ENCODE assay signal across 28 cellular contexts in the genomic region with DNA sequence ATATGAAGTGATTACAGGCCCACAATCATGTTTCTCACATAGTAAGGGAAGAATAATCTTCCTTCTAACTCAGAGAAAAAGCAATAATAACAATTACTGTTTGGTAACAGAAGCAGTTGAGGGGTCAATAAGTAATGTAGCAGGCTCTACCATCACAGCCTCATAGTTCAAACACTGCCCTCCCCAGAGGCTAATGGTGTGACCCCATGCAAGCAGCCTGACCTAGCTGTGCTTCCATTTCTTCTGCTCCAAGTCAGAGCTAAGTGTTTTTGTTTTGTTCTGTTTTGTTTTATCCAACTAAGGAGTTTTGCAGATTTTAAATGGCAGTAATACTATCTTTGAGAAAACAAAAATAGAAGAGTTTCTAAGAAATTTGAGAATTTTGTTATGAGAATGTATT. TPM values are rescaled to one million over a fixed set of nuclear protein-coding genes. Genes with fewer than 3 reads are reported as not detected.
"Had no signal": no experiment of that assay in that cellular context is flagged by ENCODE, and none has a peak within 500 bp of the region (broad histone marks: within the 10 kb centered on the region; RNA-seq: fewer than 3 reads in every experiment).

No MANE protein-coding gene starts in this region.

- H3K27ac ChIP-seq: gastroesophageal sphincter, pancreas, prostate gland, suprapubic skin, tibial artery had no signal

- FAIRE-seq: pancreas had no signal

- H3K9me3 Mint-ChIP-seq: activated CD4-positive, alpha-beta memory T cell treated with anti-CD3 and anti-CD28 coated beads for 36 hours; activated naive CD4-positive, alpha-beta T cell treated with anti-CD3 and anti-CD28 coated beads, Interleukin-2, amount 10 ng/mL, durations not matched to agents 7 days and 5 days; activated naive CD8-positive, alpha-beta T cell treated with anti-CD3 and anti-CD28 coated beads, Interleukin-2, amount 10 ng/mL, durations not matched to agents 7 days and 5 days had no signal

- H3K9me3 ChIP-seq: gastroesophageal sphincter, mucosa of descending colon, pancreas, prostate gland, suprapubic skin, tibial artery had no signal

- H3K27ac Mint-ChIP-seq: activated CD4-positive, alpha-beta memory T cell treated with anti-CD3 and anti-CD28 coated beads for 36 hours; activated naive CD4-positive, alpha-beta T cell treated with anti-CD3 and anti-CD28 coated beads, Interleukin-2, amount 10 ng/mL, durations not matched to agents 7 days and 5 days; activated naive CD8-positive, alpha-beta T cell treated with anti-CD3 and anti-CD28 coated beads, Interleukin-2, amount 10 ng/mL, durations not matched to agents 7 days and 5 days; natural killer cell treated with Interleukin-12 subunit alpha and Interleukin-12 subunit beta and Interleukin-15 and Interleukin-18, amount 100 ng/mL, for 72 hours; stimulated activated naive B cell treated with anti-CD40 and anti-IgM and Interleukin-4, amounts not matched to agents 10 μg/mL and 1 μg/mL and 100 μg/mL, for 72 hours had no signal

- H3K36me3 ChIP-seq: gastroesophageal sphincter, pancreas, prostate gland, suprapubic skin, tibial artery had no signal

- H3K4me1 Mint-ChIP-seq: activated naive CD4-positive, alpha-beta T cell treated with anti-CD3 and anti-CD28 coated beads, Interleukin-2, amount 10 ng/mL, durations not matched to agents 7 days and 5 days; activated naive CD8-positive, alpha-beta T cell treated with anti-CD3 and anti-CD28 coated beads, Interleukin-2, amount 10 ng/mL, durations not matched to agents 7 days and 5 days; stimulated activated naive B cell treated with anti-CD40 and anti-IgM and Interleukin-4, amounts not matched to agents 10 μg/mL and 1 μg/mL and 100 μg/mL, for 72 hours had no signal

- ATAC-seq: gastroesophageal sphincter; left lobe of liver; mucosa of descending colon; natural killer cell treated with Interleukin-12 subunit alpha and Interleukin-12 subunit beta and Interleukin-15 and Interleukin-18, amount 100 ng/mL, for 72 hours; pancreas; stimulated activated naive B cell treated with anti-CD40 and anti-IgM and Interleukin-4, amounts not matched to agents 10 μg/mL and 1 μg/mL and 100 μg/mL, for 72 hours had no signal

- H3K4me3 ChIP-seq: gastroesophageal sphincter, lung, mucosa of descending colon, pancreas, prostate gland, suprapubic skin, tibial artery had no signal

- H3K4me1 ChIP-seq: gastroesophageal sphincter, pancreas, prostate gland, suprapubic skin had no signal

- H3K4me3 Mint-ChIP-seq: activated CD4-positive, alpha-beta memory T cell treated with anti-CD3 and anti-CD28 coated beads for 36 hours; activated naive CD4-positive, alpha-beta T cell treated with anti-CD3 and anti-CD28 coated beads, Interleukin-2, amount 10 ng/mL, durations not matched to agents 7 days and 5 days; activated naive CD8-positive, alpha-beta T cell treated with anti-CD3 and anti-CD28 coated beads, Interleukin-2, amount 10 ng/mL, durations not matched to agents 7 days and 5 days; natural killer cell treated with Interleukin-12 subunit alpha and Interleukin-12 subunit beta and Interleukin-15 and Interleukin-18, amount 100 ng/mL, for 72 hours; stimulated activated naive B cell treated with anti-CD40 and anti-IgM and Interleukin-4, amounts not matched to agents 10 μg/mL and 1 μg/mL and 100 μg/mL, for 72 hours had no signal

- H3K27me3 Mint-ChIP-seq: activated CD4-positive, alpha-beta memory T cell treated with anti-CD3 and anti-CD28 coated beads for 36 hours; activated naive CD4-positive, alpha-beta T cell treated with anti-CD3 and anti-CD28 coated beads, Interleukin-2, amount 10 ng/mL, durations not matched to agents 7 days and 5 days; activated naive CD8-positive, alpha-beta T cell treated with anti-CD3 and anti-CD28 coated beads, Interleukin-2, amount 10 ng/mL, durations not matched to agents 7 days and 5 days; natural killer cell treated with Interleukin-12 subunit alpha and Interleukin-12 subunit beta and Interleukin-15 and Interleukin-18, amount 100 ng/mL, for 72 hours; stimulated activated naive B cell treated with anti-CD40 and anti-IgM and Interleukin-4, amounts not matched to agents 10 μg/mL and 1 μg/mL and 100 μg/mL, for 72 hours had no signal

- H3K36me3 Mint-ChIP-seq: activated CD4-positive, alpha-beta memory T cell treated with anti-CD3 and anti-CD28 coated beads for 36 hours; activated naive CD4-positive, alpha-beta T cell treated with anti-CD3 and anti-CD28 coated beads, Interleukin-2, amount 10 ng/mL, durations not matched to agents 7 days and 5 days; activated naive CD8-positive, alpha-beta T cell treated with anti-CD3 and anti-CD28 coated beads, Interleukin-2, amount 10 ng/mL, durations not matched to agents 7 days and 5 days; natural killer cell treated with Interleukin-12 subunit alpha and Interleukin-12 subunit beta and Interleukin-15 and Interleukin-18, amount 100 ng/mL, for 72 hours; stimulated activated naive B cell treated with anti-CD40 and anti-IgM and Interleukin-4, amounts not matched to agents 10 μg/mL and 1 μg/mL and 100 μg/mL, for 72 hours had no signal

- H3K27me3 ChIP-seq: gastroesophageal sphincter, pancreas, suprapubic skin, tibial artery had no signal

- DNase-seq: activated CD4-positive, alpha-beta memory T cell treated with anti-CD3 and anti-CD28 coated beads for 36 hours; activated CD4-positive, alpha-beta T cell treated with anti-CD3 and anti-CD28 coated beads for 4 hours; activated CD8-positive, alpha-beta memory T cell treated with anti-CD3 and anti-CD28 coated beads, Interleukin-2, amount 50 U/mL, for 4 hours; activated gamma-delta T cell; activated naive CD4-positive, alpha-beta T cell treated with anti-CD3 and anti-CD28 coated beads, Interleukin-2, amount 10 ng/mL, durations not matched to agents 7 days and 5 days; activated naive CD8-positive, alpha-beta T cell treated with anti-CD3 and anti-CD28 coated beads, Interleukin-2, amount 10 ng/mL, durations not matched to agents 7 days and 5 days; activated T-cell treated with anti-CD3 and anti-CD28 coated beads, Interleukin-2, amount 50 U/mL, for 1 hour; central memory CD4-positive, alpha-beta T cell; effector CD4-positive, alpha-beta T cell; erythroblast; head of caudate nucleus; hypothalamus; mucosa of descending colon; nucleus accumbens; pancreas; retina; stimulated activated CD4-positive, alpha-beta T cell treated with anti-CD3 and anti-CD28 coated beads, Interleukin-15, amount 100 ng/mL, for 24 hours; stimulated activated CD4-positive, alpha-beta T cell treated with anti-CD3 and anti-CD28 coated beads, Interleukin-2, amount 100 ng/mL, for 24 hours; stimulated activated naive B cell treated with anti-CD40 and anti-IgM and Interleukin-4, amounts not matched to agents 10 μg/mL and 1 μg/mL and 100 μg/mL, for 72 hours; T-helper 1 cell; tibial artery had no signal

RNA-seq across cellular contexts. Expression of gene GUCY1A2, which starts 48.6 kb away (rescaled TPM):
- total RNA-seq: activated CD4-positive, alpha-beta memory T cell treated with anti-CD3 and anti-CD28 coated beads for 36 hours; activated CD8-positive, alpha-beta memory T cell treated with anti-CD3 and anti-CD28 coated beads for 36 hours; activated naive CD8-positive, alpha-beta T cell treated with anti-CD3 and anti-CD28 coated beads, Interleukin-2, amount 10 ng/mL, durations not matched to agents 7 days and 5 days; natural killer cell treated with Interleukin-12 subunit alpha and Interleukin-12 subunit beta and Interleukin-15 and Interleukin-18, amount 100 ng/mL, for 72 hours had no signal
